ENCODE assay signal across 12 cellular contexts in genomic region chr18:26710460-26711096, GRCh38.
DNase-seq lines count a peak whose midpoint lies in the region; ATAC-seq and TF ChIP-seq lines count a peak whose summit lies in the region.
"Had no signal": no experiment of that assay in that cellular context is flagged by ENCODE, and none has a peak within 500 bp of the region (broad histone marks: within the 10 kb centered on the region; RNA-seq: fewer than 3 reads in every experiment).

No MANE protein-coding gene starts in this region.

- TF ChIP-seq CTCF in HL-60 (IDR thresholded peaks at IDR 0.05; ENCODE audit: insufficient read depth, low read length) (no peak), endothelial cell (IDR thresholded peaks at IDR 0.05; ENCODE audit: unreplicated experiment) (no peak)

- H3K27ac Mint-ChIP-seq in endothelial cell (ENCODE audit: unreplicated experiment): peak overlapping the region; percentile 50
- H3K27ac Mint-ChIP-seq: naive B cell; stimulated activated memory B cell treated with anti-CD40 and anti-IgM and Interleukin-4, amounts not matched to agents 10 μg/mL and 1 μg/mL and 100 μg/mL, for 72 hours had no signal

- no peaks in the 10 kb centered on the region for H3K36me3 ChIP-seq in H7 (replicated peaks; ENCODE audit: control insufficient read depth, insufficient read depth, low read length)

- peaks cover 24% of the 10 kb centered on the region for H3K4me1 Mint-ChIP-seq in endothelial cell (ENCODE audit: unreplicated experiment)
- H3K4me1 Mint-ChIP-seq: naive B cell; stimulated activated memory B cell treated with anti-CD40 and anti-IgM and Interleukin-4, amounts not matched to agents 10 μg/mL and 1 μg/mL and 100 μg/mL, for 72 hours had no signal

- ATAC-seq in GM18520 (IDR thresholded peaks at IDR 0.05; ENCODE audit: unreplicated experiment) (peak; percentile 81), GM21619 (IDR thresholded peaks at IDR 0.05; ENCODE audit: unreplicated experiment) (peak; percentile 92)
- ATAC-seq: stimulated activated memory B cell treated with anti-CD40 and anti-IgM and Interleukin-4, amounts not matched to agents 10 μg/mL and 1 μg/mL and 100 μg/mL, for 72 hours had no signal

- H3K27me3 ChIP-seq in HL-60 (ENCODE audit: insufficient read depth, poor library complexity, severe bottlenecking): no peaks in the 10 kb centered on the region
- H3K27me3 ChIP-seq in H7 (ENCODE audit: control insufficient read depth, insufficient read depth, low read length): no peaks in the 10 kb centered on the region

- H3K4me3 ChIP-seq in HL-60 (replicated peaks; ENCODE audit: insufficient read depth, low read length): no peak overlapping the region
- H3K4me3 ChIP-seq in H7 (ENCODE audit: insufficient read depth, low read depth, low read length): no peak overlapping the region

- H3K4me3 Mint-ChIP-seq in endothelial cell (ENCODE audit: unreplicated experiment): no peak overlapping the region
- H3K4me3 Mint-ChIP-seq: naive B cell; stimulated activated memory B cell treated with anti-CD40 and anti-IgM and Interleukin-4, amounts not matched to agents 10 μg/mL and 1 μg/mL and 100 μg/mL, for 72 hours had no signal

- DNase-seq in HL-60 (ENCODE audit: low read depth in 1 of 2, low spot score in 1 of 2) (peak; percentile 90 to 97), endothelial cell (ENCODE audit: low spot score) (no peak), SW 1271 (lab: John Stamatoyannopoulos, UW) (no peak), H7 (no peak), iPS-NIHi11 (ENCODE audit: low spot score) (no peak), C1 segment of cervical spinal cord (lab: John Stamatoyannopoulos, UW) (no peak)
- DNase-seq: activated CD4-positive, CD25-positive, alpha-beta regulatory T cell; effector memory CD4-positive, alpha-beta T cell; naive B cell had no signal

- H3K36me3 Mint-ChIP-seq in endothelial cell (ENCODE audit: low read depth, unreplicated experiment): no peaks in the 10 kb centered on the region
- H3K36me3 Mint-ChIP-seq: naive B cell; stimulated activated memory B cell treated with anti-CD40 and anti-IgM and Interleukin-4, amounts not matched to agents 10 μg/mL and 1 μg/mL and 100 μg/mL, for 72 hours had no signal

- H3K9me3 Mint-ChIP-seq in endothelial cell (ENCODE audit: unreplicated experiment): no peaks in the 10 kb centered on the region
- H3K9me3 Mint-ChIP-seq: stimulated activated memory B cell treated with anti-CD40 and anti-IgM and Interleukin-4, amounts not matched to agents 10 μg/mL and 1 μg/mL and 100 μg/mL, for 72 hours had no signal

- no peaks in the 10 kb centered on the region for H3K27me3 Mint-ChIP-seq in endothelial cell (ENCODE audit: unreplicated experiment)
- H3K27me3 Mint-ChIP-seq: naive B cell had no signal

- H3K27ac ChIP-seq in HL-60 (replicated peaks): peak overlapping the region; percentile 79

Comparison
In these comparisons a context has a peak if more than half of its experiments do, and no peak if none do; other contexts are left out.
1. DNase-seq: peak in HL-60 (2 of 2); none in endothelial cell (single experiment), SW 1271 (0 of 2), H7 (single experiment), iPS-NIHi11 (single experiment) and C1 segment of cervical spinal cord (0 of 14).